Comparison of ENCODE assay signal across 8 cellular contexts in genomic region chr2:55233658-55233940, GRCh38. TPM values are rescaled to one million over a fixed set of nuclear protein-coding genes. Genes with fewer than 3 reads are reported as not detected.
DNase-seq lines count a peak whose midpoint lies in the region; ATAC-seq and TF ChIP-seq lines count a peak whose summit lies in the region.

No MANE protein-coding gene starts in this region.

- H3K4me1 ChIP-seq in body of pancreas = peaks cover 33% of the 10 kb centered on the region
- peaks cover 7 to 14% of the 10 kb centered on the region in 2 donors for H3K4me1 ChIP-seq in lung (ENCODE audit: control insufficient read depth in 2 of 2, insufficient read depth in 2 of 2, low read length in 2 of 2)
- H3K4me1 ChIP-seq in transverse colon = peaks cover 17 to 24% (median 21%) of the 10 kb centered on the region in 4 donors

- no peaks in the 10 kb centered on the region for H3K9me3 Mint-ChIP-seq in activated naive CD4-positive, alpha-beta T cell treated with anti-CD3 and anti-CD28 coated beads, Interleukin-2, amount 10 ng/mL, durations not matched to agents 7 days and 5 days

- no peaks in the 10 kb centered on the region for H3K9me3 ChIP-seq in body of pancreas
- no peaks in the 10 kb centered on the region for H3K9me3 ChIP-seq in lung (ENCODE audit: control insufficient read depth in 2 of 2, insufficient read depth in 1 of 2, low read length in 1 of 2)
- no peaks in the 10 kb centered on the region for H3K9me3 ChIP-seq in transverse colon

- intact Hi-C loops in body of pancreas (cut with DNase I) (no loop called here), transverse colon (cut with DNase I; ENCODE audit: low total_unique reads) (no loop called here)

- H3K4me1 Mint-ChIP-seq in activated naive CD4-positive, alpha-beta T cell treated with anti-CD3 and anti-CD28 coated beads, Interleukin-2, amount 10 ng/mL, durations not matched to agents 7 days and 5 days = peaks cover 60% of the 10 kb centered on the region

- no peaks in the 10 kb centered on the region for H3K27me3 ChIP-seq in body of pancreas
- no peaks in the 10 kb centered on the region for H3K27me3 ChIP-seq in lung (ENCODE audit: control insufficient read depth, insufficient read depth)
- H3K27me3 ChIP-seq in transverse colon = no peaks in the 10 kb centered on the region

- H3K4me3 ChIP-seq in body of pancreas = peak overlapping the region in 1 of 2 donors; percentile 75
- peak overlapping the region; percentile 95 for H3K4me3 ChIP-seq in lung
- peak overlapping the region in 3 of 4 donors; percentile 72 to 98 (median 88) for H3K4me3 ChIP-seq in transverse colon

- peaks cover 55% of the 10 kb centered on the region for H3K36me3 Mint-ChIP-seq in activated naive CD4-positive, alpha-beta T cell treated with anti-CD3 and anti-CD28 coated beads, Interleukin-2, amount 10 ng/mL, durations not matched to agents 7 days and 5 days

- ATAC-seq in body of pancreas (no peak), lung (ENCODE audit: insufficient read depth, low FRiP score) (no peak), GM21381 (IDR thresholded peaks at IDR 0.05; ENCODE audit: unreplicated experiment) (no peak)

- no peak for TF ChIP-seq CTCF in body of pancreas (IDR thresholded peaks at IDR 0.05)
- TF ChIP-seq CTCF in lung (IDR thresholded peaks at IDR 0.05; ENCODE audit: control extremely low read depth, extremely low read depth) = no peak
- no peak for TF ChIP-seq CTCF in transverse colon (IDR thresholded peaks at IDR 0.05)

- H3K27me3 Mint-ChIP-seq in activated naive CD4-positive, alpha-beta T cell treated with anti-CD3 and anti-CD28 coated beads, Interleukin-2, amount 10 ng/mL, durations not matched to agents 7 days and 5 days = no peaks in the 10 kb centered on the region

- peak overlapping the region; percentile 99 for H3K4me3 Mint-ChIP-seq in activated naive CD4-positive, alpha-beta T cell treated with anti-CD3 and anti-CD28 coated beads, Interleukin-2, amount 10 ng/mL, durations not matched to agents 7 days and 5 days

- H3K27ac ChIP-seq in body of pancreas (peak overlapping the region in 3 of 4 donors; percentile 89 to 98 (median 97)), lung (ENCODE audit: low read depth in 1 of 2, low read length in 1 of 2) (peak overlapping the region in 1 of 2 donors; percentile 45), transverse colon (peak overlapping the region; percentile 87 to 95 (median 94))

- H3K27ac Mint-ChIP-seq in activated naive CD4-positive, alpha-beta T cell treated with anti-CD3 and anti-CD28 coated beads, Interleukin-2, amount 10 ng/mL, durations not matched to agents 7 days and 5 days = peak overlapping the region; percentile 94

- CTCF ChIA-PET in activated naive CD4-positive, alpha-beta T cell treated with anti-CD3 and anti-CD28 coated beads, Interleukin-2, amount 10 ng/mL, durations not matched to agents 7 days and 5 days (lab: Charles Lee) = no interaction called here

- TF ChIP-seq POLR2A in body of pancreas (IDR thresholded peaks at IDR 0.05) (no peak), transverse colon (IDR thresholded peaks at IDR 0.05) (no peak)

- 62 to 70% methylated on average over 7 of the region's 7 CpGs for WGBS in body of pancreas, 2 donors
- WGBS in lung, 2 donors = 76 to 79% methylated on average over 7 of the region's 7 CpGs
- 35 to 56% methylated on average over 6 to 7 of the region's 7 CpGs for WGBS in transverse colon (ENCODE audit: low coverage in 1 of 2), 2 donors

- DNase-seq in activated naive CD4-positive, alpha-beta T cell treated with anti-CD3 and anti-CD28 coated beads, Interleukin-2, amount 10 ng/mL, durations not matched to agents 7 days and 5 days = no peak
- DNase-seq in activated naive CD4-positive, alpha-beta T cell treated with anti-CD3 and anti-CD28 coated beads, Interleukin-2, amount 50 U/mL, for 16 hours = no peak
- DNase-seq in body of pancreas (no peak), lung (ENCODE audit: low spot score) (no peak), transverse colon (no peak), SKM-1 treated with dmso at 0.1 percent for 144 hours (lab: John Stamatoyannopoulos, UW; ENCODE audit: unreplicated experiment) (no peak), NCI-H128 (lab: John Stamatoyannopoulos, UW; ENCODE audit: unreplicated experiment) (no peak)

- in situ Hi-C loops in transverse colon (cut with MboI; ENCODE audit: low pct_ligation_motif_present in 1 of 4, low pct_unique_long_range_greater_than_20kb in 1 of 4, low sequenced_read_pairs in 3 of 4) = no loop called here

- no peak for TF ChIP-seq EP300 in transverse colon (IDR thresholded peaks at IDR 0.05; ENCODE audit: low read depth)

- peaks cover 0 to 21% of the 10 kb centered on the region in 2 donors for H3K36me3 ChIP-seq in body of pancreas (replicated peaks in 1 of 2; ENCODE audit: insufficient read depth in 1 of 2, low read depth in 2 of 2)
- H3K36me3 ChIP-seq in lung (ENCODE audit: control insufficient read depth in 2 of 2, insufficient read depth in 2 of 2, low read length in 2 of 2) = peaks cover 9 to 24% of the 10 kb centered on the region in 2 donors
- peaks cover 0 to 26% (median 11%) of the 10 kb centered on the region in 4 donors for H3K36me3 ChIP-seq in transverse colon

RNA-seq across cellular contexts. Expression of gene RPS27A, which starts 1.1 kb away (rescaled TPM):
- total RNA-seq in body of pancreas (100 to 1,000 TPM; 489 to 703 TPM), lung (1,000 to 10,000 TPM in 1 of 2 donors, 100 to 1,000 TPM in 1; 715 to 1,195 TPM), transverse colon (1,000 to 10,000 TPM in 2 of 4 donors, 100 to 1,000 TPM in 2; 233 to 1,267 (median 895) TPM)
- 1,000 to 10,000 TPM; 1,600 to 1,640 TPM for polyA plus RNA-seq in lung

RNA-seq across cellular contexts. Expression of gene CLHC1, which starts 1.5 kb away (rescaled TPM):
- total RNA-seq in body of pancreas = 10 to 100 TPM in 1 of 2 donors, 1 to 10 TPM in 1; 3.3 to 19.7 TPM
- 10 to 100 TPM; 13.6 to 33.8 TPM for total RNA-seq in lung
- 10 to 100 TPM in 1 of 2 donors, 1 to 10 TPM in 1; 2.3 to 10.8 TPM for polyA plus RNA-seq in lung
- 10 to 100 TPM in 1 of 4 donors, 1 to 10 TPM in 3; 1.2 to 15.9 (median 7.0) TPM for total RNA-seq in transverse colon

RNA-seq across cellular contexts. Expression of gene MTIF2, which starts 35.4 kb away (rescaled TPM):
- total RNA-seq in body of pancreas (10 to 100 TPM; 14.5 to 17.9 TPM), lung (10 to 100 TPM; 25.1 to 26.3 TPM), transverse colon (10 to 100 TPM; 22.7 to 34.4 (median 33.5) TPM)
- 10 to 100 TPM; 16.4 to 17.4 TPM for polyA plus RNA-seq in lung
